1 cellular context compared by ENCODE assay signal in the genomic region with DNA sequence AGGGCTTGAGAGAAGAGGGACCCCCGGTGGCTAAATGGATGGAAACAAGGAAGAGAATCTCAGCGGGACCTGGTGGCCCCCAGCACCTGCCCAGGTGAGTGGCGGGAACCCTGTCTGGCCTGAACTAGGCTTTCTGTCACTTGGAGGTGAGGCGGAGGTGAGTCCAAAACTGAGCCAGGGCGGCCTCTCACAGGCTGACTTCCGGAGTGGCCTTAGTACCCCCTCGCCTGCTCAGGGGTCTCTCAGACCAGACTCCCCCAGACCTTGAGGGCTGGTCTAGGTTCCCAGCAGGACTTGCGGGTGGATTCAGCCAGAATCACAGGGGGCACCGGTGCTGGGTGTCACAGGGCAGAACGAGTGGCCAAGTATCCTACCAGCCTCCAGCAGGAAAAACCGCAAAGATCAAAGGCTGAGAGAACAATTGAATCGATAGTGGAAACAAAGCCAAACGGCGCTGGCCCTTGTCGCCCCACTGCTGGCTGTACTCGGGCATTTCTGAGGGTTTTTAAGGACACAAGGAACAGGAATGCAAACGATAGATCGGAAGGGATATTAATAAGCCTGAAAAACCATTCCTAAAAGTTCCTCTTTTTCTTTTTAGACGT.
TF ChIP-seq lines count a peak whose summit lies in the region.

No MANE protein-coding gene starts in this region.

TF ChIP-seq in H1, 55 proteins besides CTCF, POLR2A, EP300 and RAD21:
- no peak for TF ChIP-seq CHD7 (IDR thresholded peaks at IDR 0.05; ENCODE audit: insufficient replicate concordance, low read length)
- no peak for TF ChIP-seq EZH2 (IDR thresholded peaks at IDR 0.05; ENCODE audit: low read depth, low read length, severe bottlenecking)
- TF ChIP-seq, protein P1, sequence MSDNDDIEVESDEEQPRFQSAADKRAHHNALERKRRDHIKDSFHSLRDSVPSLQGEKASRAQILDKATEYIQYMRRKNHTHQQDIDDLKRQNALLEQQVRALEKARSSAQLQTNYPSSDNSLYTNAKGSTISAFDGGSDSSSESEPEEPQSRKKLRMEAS (IDR thresholded peaks at IDR 0.05): no peak
- no peak for TF ChIP-seq MAFK (IDR thresholded peaks at IDR 0.05; ENCODE audit: low read depth, low read length)
- no peak for TF ChIP-seq KDM1A (IDR thresholded peaks at IDR 0.05; ENCODE audit: borderline replicate concordance, low read length)
- no peak for TF ChIP-seq TEAD4 (IDR thresholded peaks at IDR 0.05; ENCODE audit: low read depth, low read length)
- TF ChIP-seq RBBP5 (IDR thresholded peaks at IDR 0.05; ENCODE audit: borderline replicate concordance, low read depth, low read length): no peak
- TF ChIP-seq RXRA (IDR thresholded peaks at IDR 0.05; ENCODE audit: insufficient read depth, low read depth, low read length): no peak
- no peak for TF ChIP-seq CREB1 (IDR thresholded peaks at IDR 0.05)
- TF ChIP-seq BRCA1 (IDR thresholded peaks at IDR 0.05; ENCODE audit: low read depth, low read length): no peak
- no peak for TF ChIP-seq CTBP2 (IDR thresholded peaks at IDR 0.05; ENCODE audit: borderline replicate concordance, insufficient read depth, insufficient read length, low read length)
